1 cellular context compared by ENCODE assay signal in the genomic region with DNA sequence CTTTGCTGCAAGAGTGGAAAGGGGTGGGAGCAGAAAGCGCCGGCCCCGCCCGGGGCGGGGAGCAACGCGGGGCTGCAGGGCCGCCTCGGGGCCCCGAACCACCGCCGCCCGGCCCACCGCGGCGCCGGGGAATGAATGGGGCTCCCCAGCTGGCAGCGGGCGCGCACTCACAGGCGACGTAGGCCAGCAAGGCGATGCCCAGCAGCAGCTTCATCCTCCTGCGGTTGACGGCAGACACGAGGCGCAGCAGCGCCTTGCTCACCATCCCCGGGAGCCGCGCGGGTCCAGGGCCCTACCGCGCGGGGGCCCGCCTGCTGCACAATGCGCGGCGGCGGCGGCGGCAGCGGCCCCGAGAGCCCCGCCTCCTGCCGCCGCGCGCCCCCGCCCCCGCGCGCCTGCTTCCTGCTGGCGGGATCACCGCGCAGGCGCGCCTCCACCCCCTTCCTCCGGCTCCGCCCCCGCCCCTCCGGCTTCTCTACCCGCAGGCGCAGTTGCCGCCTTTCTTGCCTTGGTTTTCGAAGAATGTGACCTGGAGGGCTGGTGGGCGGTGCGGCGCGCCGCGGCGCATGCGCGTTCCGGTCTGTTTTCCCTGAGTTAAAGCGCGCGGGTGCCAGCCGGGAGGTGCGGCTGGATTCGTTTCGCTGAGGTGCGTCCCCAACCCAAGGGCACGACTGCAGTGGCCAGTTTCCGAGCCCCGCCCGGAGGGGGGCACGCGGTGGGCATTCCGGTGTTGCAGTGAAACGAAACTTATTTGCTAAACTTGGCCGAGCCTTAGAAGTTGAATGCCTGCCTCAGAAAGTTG.
A peak's percentile ranks its signal among the peaks of the same experiment; 100 is the strongest.
TF ChIP-seq lines count a peak whose summit lies in the region.

A gene (minus strand): TSS at position 325 of the 802 bp plus-strand sequence. CDS start 60 bp downstream, at position 265.

TF ChIP-seq in K562, 482 proteins besides CTCF, POLR2A, EP300 and RAD21 (continued from another document and continues in another):
- TF ChIP-seq, protein P1, sequence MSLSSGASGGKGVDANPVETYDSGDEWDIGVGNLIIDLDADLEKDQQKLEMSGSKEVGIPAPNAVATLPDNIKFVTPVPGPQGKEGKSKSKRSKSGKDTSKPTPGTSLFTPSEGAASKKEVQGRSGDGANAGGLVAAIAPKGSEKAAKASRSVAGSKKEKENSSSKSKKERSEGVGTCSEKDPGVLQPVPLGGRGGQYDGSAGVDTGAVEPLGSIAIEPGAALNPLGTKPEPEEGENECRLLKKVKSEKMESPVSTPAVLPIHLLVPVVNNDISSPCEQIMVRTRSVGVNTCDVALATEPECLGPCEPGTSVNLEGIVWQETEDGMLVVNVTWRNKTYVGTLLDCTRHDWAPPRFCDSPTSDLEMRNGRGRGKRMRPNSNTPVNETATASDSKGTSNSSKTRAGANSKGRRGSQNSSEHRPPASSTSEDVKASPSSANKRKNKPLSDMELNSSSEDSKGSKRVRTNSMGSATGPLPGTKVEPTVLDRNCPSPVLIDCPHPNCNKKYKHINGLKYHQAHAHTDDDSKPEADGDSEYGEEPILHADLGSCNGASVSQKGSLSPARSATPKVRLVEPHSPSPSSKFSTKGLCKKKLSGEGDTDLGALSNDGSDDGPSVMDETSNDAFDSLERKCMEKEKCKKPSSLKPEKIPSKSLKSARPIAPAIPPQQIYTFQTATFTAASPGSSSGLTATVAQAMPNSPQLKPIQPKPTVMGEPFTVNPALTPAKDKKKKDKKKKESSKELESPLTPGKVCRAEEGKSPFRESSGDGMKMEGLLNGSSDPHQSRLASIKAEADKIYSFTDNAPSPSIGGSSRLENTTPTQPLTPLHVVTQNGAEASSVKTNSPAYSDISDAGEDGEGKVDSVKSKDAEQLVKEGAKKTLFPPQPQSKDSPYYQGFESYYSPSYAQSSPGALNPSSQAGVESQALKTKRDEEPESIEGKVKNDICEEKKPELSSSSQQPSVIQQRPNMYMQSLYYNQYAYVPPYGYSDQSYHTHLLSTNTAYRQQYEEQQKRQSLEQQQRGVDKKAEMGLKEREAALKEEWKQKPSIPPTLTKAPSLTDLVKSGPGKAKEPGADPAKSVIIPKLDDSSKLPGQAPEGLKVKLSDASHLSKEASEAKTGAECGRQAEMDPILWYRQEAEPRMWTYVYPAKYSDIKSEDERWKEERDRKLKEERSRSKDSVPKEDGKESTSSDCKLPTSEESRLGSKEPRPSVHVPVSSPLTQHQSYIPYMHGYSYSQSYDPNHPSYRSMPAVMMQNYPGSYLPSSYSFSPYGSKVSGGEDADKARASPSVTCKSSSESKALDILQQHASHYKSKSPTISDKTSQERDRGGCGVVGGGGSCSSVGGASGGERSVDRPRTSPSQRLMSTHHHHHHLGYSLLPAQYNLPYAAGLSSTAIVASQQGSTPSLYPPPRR (CRISPR knock-in tag; IDR thresholded peaks at IDR 0.05; ENCODE audit: borderline replicate concordance) = no peak
- TF ChIP-seq TAF1 (IDR thresholded peaks at IDR 0.05; ENCODE audit: control insufficient read depth, extremely low read depth, insufficient read depth, low read length, severe bottlenecking) (peak; percentile 70), ESRRB (CRISPR knock-in tag; IDR thresholded peaks at IDR 0.05; ENCODE audit: borderline replicate concordance) (no peak), EGR1 (conservative IDR thresholded peaks at IDR 0.05) (peak; percentile 90), POLR2AphosphoS2 (IDR thresholded peaks at IDR 0.05; ENCODE audit: low read length) (no peak), MTA3 (IDR thresholded peaks at IDR 0.05; ENCODE audit: borderline replicate concordance) (peak; percentile 1; the same call in 1 of the 2 replicates), ARHGAP35 (IDR thresholded peaks at IDR 0.05; ENCODE audit: partially characterized antibody) (no peak), TRIM24 (IDR thresholded peaks at IDR 0.05) (no peak), ZNF436 (CRISPR knock-in tag; IDR thresholded peaks at IDR 0.05) (no peak), HCFC1 (IDR thresholded peaks at IDR 0.05; ENCODE audit: low read depth, low read length) (no peak), MED1 (CRISPR knock-in tag; IDR thresholded peaks at IDR 0.05; ENCODE audit: borderline replicate concordance) (no peak), ZFP36 (IDR thresholded peaks at IDR 0.05; ENCODE audit: low read depth, low read length, partially characterized antibody) (no peak), NUFIP1 (IDR thresholded peaks at IDR 0.05; ENCODE audit: partially characterized antibody) (no peak), EZH2 (IDR thresholded peaks at IDR 0.05; ENCODE audit: borderline replicate concordance, low read depth, low read length) (no peak), ZNF175 (CRISPR knock-in tag; IDR thresholded peaks at IDR 0.05; ENCODE audit: low read depth) (no peak), NR2C2 (CRISPR knock-in tag; IDR thresholded peaks at IDR 0.05) (no peak), NR2C2 (tag; IDR thresholded peaks at IDR 0.05) (peak; percentile 52; the same call in 1 of the 2 replicates), CBX2 (IDR thresholded peaks at IDR 0.05; ENCODE audit: insufficient read depth, low read length, poor library complexity, severe bottlenecking) (no peak), LEF1 (IDR thresholded peaks at IDR 0.05) (no peak), GTF2A2 (tag; IDR thresholded peaks at IDR 0.05) (no peak), ATF1 (CRISPR knock-in tag; IDR thresholded peaks at IDR 0.05) (no peak), ATF1 (tag; IDR thresholded peaks at IDR 0.05) (no peak), ELF2 (CRISPR knock-in tag; IDR thresholded peaks at IDR 0.05) (no peak), MTF1 (CRISPR knock-in tag; IDR thresholded peaks at IDR 0.05; ENCODE audit: borderline replicate concordance) (no peak), TAF15 (IDR thresholded peaks at IDR 0.05; ENCODE audit: low read depth, low read length) (no peak), SP1 (CRISPR knock-in tag; IDR thresholded peaks at IDR 0.05) (no peak), ZBTB8A (IDR thresholded peaks at IDR 0.05; ENCODE audit: partially characterized antibody) (no peak), CBX8 (IDR thresholded peaks at IDR 0.05; ENCODE audit: borderline replicate concordance, extremely low read depth, low read depth, low read length, poor library complexity, severe bottlenecking) (no peak), POLR2H (tag; IDR thresholded peaks at IDR 0.05; ENCODE audit: low read depth) (peak; percentile 71), ZNF57 (CRISPR knock-in tag; IDR thresholded peaks at IDR 0.05) (no peak), NRF1 (conservative IDR thresholded peaks at IDR 0.05 in 1 of 2, IDR thresholded peaks at IDR 0.05 in 1 of 2) (peak; percentile 97), ZNF217 (CRISPR knock-in tag; IDR thresholded peaks at IDR 0.05) (no peak), ZNF347 (CRISPR knock-in tag; IDR thresholded peaks at IDR 0.05; ENCODE audit: low read depth) (no peak), ZNF589 (CRISPR knock-in tag; IDR thresholded peaks at IDR 0.05; ENCODE audit: low read depth) (no peak), RBBP5 (IDR thresholded peaks at IDR 0.05; ENCODE audit: borderline replicate concordance, insufficient read depth, low read length, poor library complexity, severe bottlenecking) (peak; percentile 79), ZNF23 (CRISPR knock-in tag; IDR thresholded peaks at IDR 0.05) (no peak), SMC3 (conservative IDR thresholded peaks at IDR 0.05; ENCODE audit: insufficient read depth, low read depth, low read length) (no peak), SETDB1 (IDR thresholded peaks at IDR 0.05; ENCODE audit: low read length) (no peak), ZNF232 (CRISPR knock-in tag; IDR thresholded peaks at IDR 0.05) (no peak)
- TF ChIP-seq, protein P2, sequence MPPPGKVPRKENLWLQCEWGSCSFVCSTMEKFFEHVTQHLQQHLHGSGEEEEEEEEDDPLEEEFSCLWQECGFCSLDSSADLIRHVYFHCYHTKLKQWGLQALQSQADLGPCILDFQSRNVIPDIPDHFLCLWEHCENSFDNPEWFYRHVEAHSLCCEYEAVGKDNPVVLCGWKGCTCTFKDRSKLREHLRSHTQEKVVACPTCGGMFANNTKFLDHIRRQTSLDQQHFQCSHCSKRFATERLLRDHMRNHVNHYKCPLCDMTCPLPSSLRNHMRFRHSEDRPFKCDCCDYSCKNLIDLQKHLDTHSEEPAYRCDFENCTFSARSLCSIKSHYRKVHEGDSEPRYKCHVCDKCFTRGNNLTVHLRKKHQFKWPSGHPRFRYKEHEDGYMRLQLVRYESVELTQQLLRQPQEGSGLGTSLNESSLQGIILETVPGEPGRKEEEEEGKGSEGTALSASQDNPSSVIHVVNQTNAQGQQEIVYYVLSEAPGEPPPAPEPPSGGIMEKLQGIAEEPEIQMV (tag; conservative IDR thresholded peaks at IDR 0.05; ENCODE audit: low read depth) = no peak
- TF ChIP-seq, protein P3, sequence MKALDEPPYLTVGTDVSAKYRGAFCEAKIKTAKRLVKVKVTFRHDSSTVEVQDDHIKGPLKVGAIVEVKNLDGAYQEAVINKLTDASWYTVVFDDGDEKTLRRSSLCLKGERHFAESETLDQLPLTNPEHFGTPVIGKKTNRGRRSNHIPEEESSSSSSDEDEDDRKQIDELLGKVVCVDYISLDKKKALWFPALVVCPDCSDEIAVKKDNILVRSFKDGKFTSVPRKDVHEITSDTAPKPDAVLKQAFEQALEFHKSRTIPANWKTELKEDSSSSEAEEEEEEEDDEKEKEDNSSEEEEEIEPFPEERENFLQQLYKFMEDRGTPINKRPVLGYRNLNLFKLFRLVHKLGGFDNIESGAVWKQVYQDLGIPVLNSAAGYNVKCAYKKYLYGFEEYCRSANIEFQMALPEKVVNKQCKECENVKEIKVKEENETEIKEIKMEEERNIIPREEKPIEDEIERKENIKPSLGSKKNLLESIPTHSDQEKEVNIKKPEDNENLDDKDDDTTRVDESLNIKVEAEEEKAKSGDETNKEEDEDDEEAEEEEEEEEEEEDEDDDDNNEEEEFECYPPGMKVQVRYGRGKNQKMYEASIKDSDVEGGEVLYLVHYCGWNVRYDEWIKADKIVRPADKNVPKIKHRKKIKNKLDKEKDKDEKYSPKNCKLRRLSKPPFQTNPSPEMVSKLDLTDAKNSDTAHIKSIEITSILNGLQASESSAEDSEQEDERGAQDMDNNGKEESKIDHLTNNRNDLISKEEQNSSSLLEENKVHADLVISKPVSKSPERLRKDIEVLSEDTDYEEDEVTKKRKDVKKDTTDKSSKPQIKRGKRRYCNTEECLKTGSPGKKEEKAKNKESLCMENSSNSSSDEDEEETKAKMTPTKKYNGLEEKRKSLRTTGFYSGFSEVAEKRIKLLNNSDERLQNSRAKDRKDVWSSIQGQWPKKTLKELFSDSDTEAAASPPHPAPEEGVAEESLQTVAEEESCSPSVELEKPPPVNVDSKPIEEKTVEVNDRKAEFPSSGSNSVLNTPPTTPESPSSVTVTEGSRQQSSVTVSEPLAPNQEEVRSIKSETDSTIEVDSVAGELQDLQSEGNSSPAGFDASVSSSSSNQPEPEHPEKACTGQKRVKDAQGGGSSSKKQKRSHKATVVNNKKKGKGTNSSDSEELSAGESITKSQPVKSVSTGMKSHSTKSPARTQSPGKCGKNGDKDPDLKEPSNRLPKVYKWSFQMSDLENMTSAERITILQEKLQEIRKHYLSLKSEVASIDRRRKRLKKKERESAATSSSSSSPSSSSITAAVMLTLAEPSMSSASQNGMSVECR (CRISPR knock-in tag; IDR thresholded peaks at IDR 0.05) = peak; percentile 27; the same call in 1 of the 2 replicates
- TF ChIP-seq, protein P4, sequence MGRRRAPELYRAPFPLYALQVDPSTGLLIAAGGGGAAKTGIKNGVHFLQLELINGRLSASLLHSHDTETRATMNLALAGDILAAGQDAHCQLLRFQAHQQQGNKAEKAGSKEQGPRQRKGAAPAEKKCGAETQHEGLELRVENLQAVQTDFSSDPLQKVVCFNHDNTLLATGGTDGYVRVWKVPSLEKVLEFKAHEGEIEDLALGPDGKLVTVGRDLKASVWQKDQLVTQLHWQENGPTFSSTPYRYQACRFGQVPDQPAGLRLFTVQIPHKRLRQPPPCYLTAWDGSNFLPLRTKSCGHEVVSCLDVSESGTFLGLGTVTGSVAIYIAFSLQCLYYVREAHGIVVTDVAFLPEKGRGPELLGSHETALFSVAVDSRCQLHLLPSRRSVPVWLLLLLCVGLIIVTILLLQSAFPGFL (CRISPR knock-in tag; IDR thresholded peaks at IDR 0.05) = no peak
- TF ChIP-seq, protein P5, sequence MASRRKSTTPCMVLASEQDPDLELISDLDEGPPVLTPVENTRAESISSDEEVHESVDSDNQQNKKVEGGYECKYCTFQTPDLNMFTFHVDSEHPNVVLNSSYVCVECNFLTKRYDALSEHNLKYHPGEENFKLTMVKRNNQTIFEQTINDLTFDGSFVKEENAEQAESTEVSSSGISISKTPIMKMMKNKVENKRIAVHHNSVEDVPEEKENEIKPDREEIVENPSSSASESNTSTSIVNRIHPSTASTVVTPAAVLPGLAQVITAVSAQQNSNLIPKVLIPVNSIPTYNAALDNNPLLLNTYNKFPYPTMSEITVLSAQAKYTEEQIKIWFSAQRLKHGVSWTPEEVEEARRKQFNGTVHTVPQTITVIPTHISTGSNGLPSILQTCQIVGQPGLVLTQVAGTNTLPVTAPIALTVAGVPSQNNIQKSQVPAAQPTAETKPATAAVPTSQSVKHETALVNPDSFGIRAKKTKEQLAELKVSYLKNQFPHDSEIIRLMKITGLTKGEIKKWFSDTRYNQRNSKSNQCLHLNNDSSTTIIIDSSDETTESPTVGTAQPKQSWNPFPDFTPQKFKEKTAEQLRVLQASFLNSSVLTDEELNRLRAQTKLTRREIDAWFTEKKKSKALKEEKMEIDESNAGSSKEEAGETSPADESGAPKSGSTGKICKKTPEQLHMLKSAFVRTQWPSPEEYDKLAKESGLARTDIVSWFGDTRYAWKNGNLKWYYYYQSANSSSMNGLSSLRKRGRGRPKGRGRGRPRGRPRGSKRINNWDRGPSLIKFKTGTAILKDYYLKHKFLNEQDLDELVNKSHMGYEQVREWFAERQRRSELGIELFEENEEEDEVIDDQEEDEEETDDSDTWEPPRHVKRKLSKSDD (conservative IDR thresholded peaks at IDR 0.05; ENCODE audit: low read length) = no peak
- TF ChIP-seq, protein P6, sequence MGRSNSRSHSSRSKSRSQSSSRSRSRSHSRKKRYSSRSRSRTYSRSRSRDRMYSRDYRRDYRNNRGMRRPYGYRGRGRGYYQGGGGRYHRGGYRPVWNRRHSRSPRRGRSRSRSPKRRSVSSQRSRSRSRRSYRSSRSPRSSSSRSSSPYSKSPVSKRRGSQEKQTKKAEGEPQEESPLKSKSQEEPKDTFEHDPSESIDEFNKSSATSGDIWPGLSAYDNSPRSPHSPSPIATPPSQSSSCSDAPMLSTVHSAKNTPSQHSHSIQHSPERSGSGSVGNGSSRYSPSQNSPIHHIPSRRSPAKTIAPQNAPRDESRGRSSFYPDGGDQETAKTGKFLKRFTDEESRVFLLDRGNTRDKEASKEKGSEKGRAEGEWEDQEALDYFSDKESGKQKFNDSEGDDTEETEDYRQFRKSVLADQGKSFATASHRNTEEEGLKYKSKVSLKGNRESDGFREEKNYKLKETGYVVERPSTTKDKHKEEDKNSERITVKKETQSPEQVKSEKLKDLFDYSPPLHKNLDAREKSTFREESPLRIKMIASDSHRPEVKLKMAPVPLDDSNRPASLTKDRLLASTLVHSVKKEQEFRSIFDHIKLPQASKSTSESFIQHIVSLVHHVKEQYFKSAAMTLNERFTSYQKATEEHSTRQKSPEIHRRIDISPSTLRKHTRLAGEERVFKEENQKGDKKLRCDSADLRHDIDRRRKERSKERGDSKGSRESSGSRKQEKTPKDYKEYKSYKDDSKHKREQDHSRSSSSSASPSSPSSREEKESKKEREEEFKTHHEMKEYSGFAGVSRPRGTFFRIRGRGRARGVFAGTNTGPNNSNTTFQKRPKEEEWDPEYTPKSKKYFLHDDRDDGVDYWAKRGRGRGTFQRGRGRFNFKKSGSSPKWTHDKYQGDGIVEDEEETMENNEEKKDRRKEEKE (IDR thresholded peaks at IDR 0.05; ENCODE audit: borderline replicate concordance in 1 of 2, control insufficient read depth in 1 of 2, low read depth in 2 of 2, low read length in 1 of 2) = no peak
